In genomic region chr22:26512149-26512793, GRCh38 we compare ENCODE assay signal across 8 cellular contexts.
DNase-seq lines count a peak whose midpoint lies in the region; ATAC-seq and TF ChIP-seq lines count a peak whose summit lies in the region.

Gene TFIP11 (minus strand): TSS chr22:26512473. CDS start chr22:26510272, 2,201 bp downstream.

- peak; percentile 90 for ATAC-seq in HG03280 (IDR thresholded peaks at IDR 0.05; ENCODE audit: unreplicated experiment)

- TF ChIP-seq CTCF in AG09309 (IDR thresholded peaks at IDR 0.05; ENCODE audit: control insufficient read depth, insufficient read depth, low read depth, low read length, missing control alignments) = no peak

- DNase-seq in AG09309 (ENCODE audit: low read depth) (peak; percentile 42), NCI-H510A (lab: John Stamatoyannopoulos, UW) (peak; percentile 65), cerebellar nuclear complex (lab: John Stamatoyannopoulos, UW) (peak; percentile 1 to 76), islet precursor cell (peak; percentile 98)
- peak; percentile 82 for DNase-seq in activated CD4-positive, alpha-beta T cell treated with anti-CD3 and anti-CD28 coated beads for 1 hour
- peak; percentile 92 for DNase-seq in stimulated activated CD4-positive, alpha-beta T cell treated with anti-CD3 and anti-CD28 coated beads, Interleukin-12 subunit alpha, Interleukin-12 subunit beta, amount 100 ng/mL, for 4 hours

- in situ Hi-C loops in GM18951 (cut with MboI; ENCODE audit: low sequenced_read_pairs, unreplicated experiment) = no loop called here

- H3K4me3 ChIP-seq in AG09309 (ENCODE audit: control insufficient read depth, low read depth, low read length) = peak within 1 kb of the TSS; percentile 94

- peak; percentile 85 for TF ChIP-seq POLR2A in GM18951 (IDR thresholded peaks at IDR 0.05; ENCODE audit: extremely low read depth, insufficient read depth, insufficient read length)

Comparison
In these comparisons a context has a peak if more than half of its experiments do, and no peak if none do; other contexts are left out.
1. Peak in every context shown above with its lines: DNase-seq, ATAC-seq and H3K4me3 ChIP-seq.
2. DNase-seq: peak in every context shown above with its lines; median percentile 98 in islet precursor cell; 92 in stimulated activated CD4-positive, alpha-beta T cell treated with anti-CD3 and anti-CD28 coated beads, Interleukin-12 subunit alpha, Interleukin-12 subunit beta, amount 100 ng/mL, for 4 hours; 82 in activated CD4-positive, alpha-beta T cell treated with anti-CD3 and anti-CD28 coated beads for 1 hour; 65 in NCI-H510A; 42 in AG09309; 38 in cerebellar nuclear complex.